18 cellular contexts compared by ENCODE assay signal in genomic region chr12:17802657-17803641, GRCh38.
"Had no signal": no experiment of that assay in that cellular context is flagged by ENCODE, and none has a peak within 500 bp of the region (broad histone marks: within the 10 kb centered on the region; RNA-seq: fewer than 3 reads in every experiment).

No MANE protein-coding gene starts in this region.

- ATAC-seq: activated T-helper 17 cell treated with anti-CD3 and anti-CD28 coated beads, Interleukin-2, amount 50 U/mL, for 72 hours; left lobe of liver; mucosa of descending colon; naive thymus-derived CD4-positive, alpha-beta T cell; pancreas; stimulated activated naive B cell treated with anti-CD40 and anti-IgM and Interleukin-4, amounts not matched to agents 10 μg/mL and 1 μg/mL and 100 μg/mL, for 72 hours had no signal

- H3K36me3 Mint-ChIP-seq: naive thymus-derived CD4-positive, alpha-beta T cell; stimulated activated naive B cell treated with anti-CD40 and anti-IgM and Interleukin-4, amounts not matched to agents 10 μg/mL and 1 μg/mL and 100 μg/mL, for 72 hours had no signal

- H3K36me3 ChIP-seq: brain microvascular endothelial cell, esophagus squamous epithelium, pancreas, thyroid gland, uterus had no signal

- H3K4me3 ChIP-seq: coronary artery, esophagus squamous epithelium, mucosa of descending colon, pancreas, thyroid gland, uterus had no signal

- H3K27me3 ChIP-seq: brain microvascular endothelial cell, esophagus squamous epithelium, pancreas, thyroid gland, uterus had no signal

- FAIRE-seq: pancreas had no signal

- H3K27me3 Mint-ChIP-seq: activated T-helper 17 cell treated with anti-CD3 and anti-CD28 coated beads, Interleukin-2, amount 50 U/mL, for 72 hours; central memory CD8-positive, alpha-beta T cell; naive thymus-derived CD4-positive, alpha-beta T cell; stimulated activated naive B cell treated with anti-CD40 and anti-IgM and Interleukin-4, amounts not matched to agents 10 μg/mL and 1 μg/mL and 100 μg/mL, for 72 hours had no signal

- H3K9me3 ChIP-seq: pancreas, thyroid gland, uterus had no signal

- H3K4me1 Mint-ChIP-seq: activated T-helper 17 cell treated with anti-CD3 and anti-CD28 coated beads, Interleukin-2, amount 50 U/mL, for 72 hours; central memory CD8-positive, alpha-beta T cell; naive thymus-derived CD4-positive, alpha-beta T cell; stimulated activated naive B cell treated with anti-CD40 and anti-IgM and Interleukin-4, amounts not matched to agents 10 μg/mL and 1 μg/mL and 100 μg/mL, for 72 hours had no signal

- DNase-seq: activated CD4-positive, alpha-beta T cell treated with anti-CD3 and anti-CD28 coated beads, Interleukin-2, amount 50 U/mL, for 48 hours; activated naive CD4-positive, alpha-beta T cell treated with Interleukin-2 at 50 U/mL for 16 hours; anterior cingulate cortex; brain microvascular endothelial cell; esophagus squamous epithelium; hypothalamus; mammary epithelial cell; mucosa of descending colon; naive thymus-derived CD4-positive, alpha-beta T cell; pancreas; stimulated activated CD4-positive, alpha-beta T cell treated with anti-CD3 and anti-CD28 coated beads, Interleukin-2, amount 100 ng/mL, for 48 hours; stimulated activated naive B cell treated with anti-CD40 and anti-IgM and Interleukin-4, amounts not matched to agents 10 μg/mL and 1 μg/mL and 100 μg/mL, for 72 hours; thyroid gland; uterus had no signal

- H3K4me1 ChIP-seq: esophagus squamous epithelium, pancreas, thyroid gland, uterus had no signal

- H3K4me3 Mint-ChIP-seq: activated T-helper 17 cell treated with anti-CD3 and anti-CD28 coated beads, Interleukin-2, amount 50 U/mL, for 72 hours; central memory CD8-positive, alpha-beta T cell; naive thymus-derived CD4-positive, alpha-beta T cell; stimulated activated naive B cell treated with anti-CD40 and anti-IgM and Interleukin-4, amounts not matched to agents 10 μg/mL and 1 μg/mL and 100 μg/mL, for 72 hours had no signal

- H3K27ac Mint-ChIP-seq: activated T-helper 17 cell treated with anti-CD3 and anti-CD28 coated beads, Interleukin-2, amount 50 U/mL, for 72 hours; naive thymus-derived CD4-positive, alpha-beta T cell; stimulated activated naive B cell treated with anti-CD40 and anti-IgM and Interleukin-4, amounts not matched to agents 10 μg/mL and 1 μg/mL and 100 μg/mL, for 72 hours had no signal
